8 cellular contexts compared by ENCODE assay signal in the genomic region with DNA sequence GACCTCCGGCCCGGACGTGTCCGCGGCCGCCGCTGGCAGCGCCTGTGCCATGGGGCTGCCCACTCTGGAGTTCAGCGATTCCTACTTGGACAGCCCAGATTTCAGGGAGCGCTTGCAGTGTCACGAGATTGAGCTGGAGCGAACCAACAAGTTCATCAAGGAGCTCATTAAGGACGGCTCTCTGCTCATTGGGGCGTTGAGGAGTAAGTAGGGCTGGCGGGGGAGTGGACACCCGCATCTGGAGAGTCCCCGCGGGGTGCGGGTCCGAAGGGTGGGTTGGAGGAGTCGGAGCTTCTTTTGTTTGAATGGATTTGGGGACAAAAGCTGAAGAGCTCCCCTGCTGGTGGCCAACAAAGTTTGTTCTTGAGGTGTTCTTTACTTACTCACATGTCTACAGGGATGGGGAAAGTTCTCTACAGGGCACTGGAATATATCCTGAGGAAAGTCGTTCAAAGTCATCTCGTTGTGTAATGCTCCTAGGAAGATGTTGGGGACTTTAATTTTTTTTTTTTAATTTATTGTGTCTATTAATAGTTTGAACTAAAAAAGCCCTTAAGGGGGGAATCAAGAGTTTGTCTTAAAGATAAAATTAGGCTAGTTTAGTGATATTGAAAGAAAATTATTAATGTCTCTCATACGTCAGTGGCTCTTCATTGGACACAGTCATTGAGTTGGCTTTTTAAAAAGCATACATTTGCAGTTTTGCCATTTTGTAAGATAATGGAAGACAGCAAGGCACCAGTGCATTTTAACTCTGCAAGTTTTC. TPM values are rescaled to one million over a fixed set of nuclear protein-coding genes. Genes with fewer than 3 reads are reported as not detected.
A peak's percentile ranks its signal among the peaks of the same experiment; 100 is the strongest.
DNase-seq lines count a peak whose midpoint lies in the region; ATAC-seq and TF ChIP-seq lines count a peak whose summit lies in the region.

No MANE protein-coding gene starts in this region.

- no peak for TF ChIP-seq EP300 in gastroesophageal sphincter (IDR thresholded peaks at IDR 0.05)

- no peaks in the 10 kb centered on the region for H3K9me3 ChIP-seq in gastroesophageal sphincter
- H3K9me3 ChIP-seq in neural progenitor cell (ENCODE audit: low read depth), result no peaks in the 10 kb centered on the region

- peak overlapping the region; percentile 99 for H2AFZ ChIP-seq in neural progenitor cell (replicated peaks)

- WGBS in gastroesophageal sphincter (ENCODE audit: low coverage in 1 of 2), 2 donors, result 0 to 5% methylated on average over 7 to 10 of the region's 24 CpGs

- peaks cover 4% of the 10 kb centered on the region for H3F3A ChIP-seq in neural progenitor cell (ENCODE audit: low read depth)

- H3K36me3 ChIP-seq in gastroesophageal sphincter, result no peaks in the 10 kb centered on the region
- H3K36me3 ChIP-seq in neural progenitor cell, result no peaks in the 10 kb centered on the region

- peak overlapping the region; percentile 83 for H3K4me2 ChIP-seq in neural progenitor cell

- peak overlapping the region; percentile 87 for H3K4me3 ChIP-seq in AG09309 (ENCODE audit: control insufficient read depth, low read depth, low read length)
- H3K4me3 ChIP-seq in gastroesophageal sphincter, result peak overlapping the region; percentile 55 to 80
- peak overlapping the region; percentile 95 for H3K4me3 ChIP-seq in neural progenitor cell

- ATAC-seq in GM18499 (IDR thresholded peaks at IDR 0.05; ENCODE audit: insufficient read depth, unreplicated experiment) (peak; percentile 47), HG02870 (IDR thresholded peaks at IDR 0.05; ENCODE audit: unreplicated experiment) (peak; percentile 62), gastroesophageal sphincter (peak; percentile 80)
- ATAC-seq in activated T-cell treated with anti-CD3 and anti-CD28 coated beads, Interleukin-2, amount 50 U/mL, for 4 hours, result peak; percentile 32 to 34

- H3K79me2 ChIP-seq in neural progenitor cell (ENCODE audit: low read depth), result peaks cover 46% of the 10 kb centered on the region

- H4K20me1 ChIP-seq in neural progenitor cell (ENCODE audit: low read depth), result no peaks in the 10 kb centered on the region

- peaks cover 10% of the 10 kb centered on the region for H3K4me1 Mint-ChIP-seq in activated T-cell treated with anti-CD3 and anti-CD28 coated beads, Interleukin-2, amount 50 U/mL, for 4 hours (ENCODE audit: low read depth)
- peaks cover 24% of the 10 kb centered on the region for H3K4me1 Mint-ChIP-seq in neural progenitor cell

- H3K4me3 Mint-ChIP-seq in activated T-cell treated with anti-CD3 and anti-CD28 coated beads, Interleukin-2, amount 50 U/mL, for 4 hours, result peak overlapping the region; percentile 74
- H3K4me3 Mint-ChIP-seq in neural progenitor cell, result peak overlapping the region; percentile 99

- DNase-seq in AG09309 (ENCODE audit: low read depth), result peak; percentile 46
- peak; percentile 2 to 90 (median 82) for DNase-seq in NCI-H1417 (lab: John Stamatoyannopoulos, UW)
- no peak for DNase-seq in activated T-cell treated with anti-CD3 and anti-CD28 coated beads, Interleukin-2, amount 50 U/mL, for 4 hours
- DNase-seq in neural progenitor cell (ENCODE audit: low spot score), result peak; percentile 89
- DNase-seq in NCI-H2029 treated with DMSO at 0.1 percent for 48 hours (lab: John Stamatoyannopoulos, UW), result no peak

- TF ChIP-seq POLR2A in gastroesophageal sphincter (IDR thresholded peaks at IDR 0.05), result no peak

- H3K4me1 ChIP-seq in gastroesophageal sphincter (peaks cover 0 to 50% (median 3%) of the 10 kb centered on the region in 3 donors), neural progenitor cell (peaks cover 24% of the 10 kb centered on the region)

- no peak overlapping the region for H3K9ac ChIP-seq in neural progenitor cell

- TF ChIP-seq CTCF in AG09309 (IDR thresholded peaks at IDR 0.05; ENCODE audit: control insufficient read depth, insufficient read depth, low read depth, low read length, missing control alignments), result peak; percentile 74
- TF ChIP-seq CTCF in gastroesophageal sphincter (IDR thresholded peaks at IDR 0.05), result peak; percentile 44 to 74 (median 61)
- TF ChIP-seq CTCF in neural progenitor cell (IDR thresholded peaks at IDR 0.05), result peak; percentile 65

- no peaks in the 10 kb centered on the region for H3K9me3 Mint-ChIP-seq in activated T-cell treated with anti-CD3 and anti-CD28 coated beads, Interleukin-2, amount 50 U/mL, for 4 hours
- H3K9me3 Mint-ChIP-seq in neural progenitor cell, result no peaks in the 10 kb centered on the region

- peaks cover 20% of the 10 kb centered on the region for H3K27me3 Mint-ChIP-seq in activated T-cell treated with anti-CD3 and anti-CD28 coated beads, Interleukin-2, amount 50 U/mL, for 4 hours (ENCODE audit: low read depth)
- H3K27me3 Mint-ChIP-seq in neural progenitor cell (ENCODE audit: insufficient read depth, low read depth), result peaks cover 4% of the 10 kb centered on the region

- no peaks in the 10 kb centered on the region for H3K36me3 Mint-ChIP-seq in activated T-cell treated with anti-CD3 and anti-CD28 coated beads, Interleukin-2, amount 50 U/mL, for 4 hours (ENCODE audit: insufficient read depth)
- peaks cover 3% of the 10 kb centered on the region for H3K36me3 Mint-ChIP-seq in neural progenitor cell

- H3K27me3 ChIP-seq in gastroesophageal sphincter (no peaks in the 10 kb centered on the region), neural progenitor cell (no peaks in the 10 kb centered on the region)

- H3K27ac Mint-ChIP-seq in neural progenitor cell, result peak overlapping the region; percentile 92

- peak overlapping the region in 3 of 4 donors; percentile 75 to 90 (median 84) for H3K27ac ChIP-seq in gastroesophageal sphincter
- H3K27ac ChIP-seq in neural progenitor cell, result peak overlapping the region; percentile 15

RNA-seq across cellular contexts. Expression of a gene that starts 0.7 kb away (rescaled TPM):
- under 1 TPM; 0.11 to 0.35 (median 0.28) TPM for total RNA-seq in activated T-cell treated with anti-CD3 and anti-CD28 coated beads, Interleukin-2, amount 50 U/mL, for 4 hours
- total RNA-seq in gastroesophageal sphincter (10 to 100 TPM in 2 of 4 donors, 1 to 10 TPM in 2; 6.3 to 29.1 (median 9.9) TPM), neural progenitor cell (ENCODE audit: low replicate concordance) (14.1 and 31.0 TPM in 2 replicates)

Comparison
In these comparisons a context has a peak if more than half of its experiments do, and no peak if none do; other contexts are left out.
1. DNase-seq: peak in AG09309 (single experiment), NCI-H1417 (3 of 3) and neural progenitor cell (single experiment); none in activated T-cell treated with anti-CD3 and anti-CD28 coated beads, Interleukin-2, amount 50 U/mL, for 4 hours (single experiment) and NCI-H2029 treated with DMSO at 0.1 percent for 48 hours (single experiment).
2. RNA of a gene that starts 0.7 kb away (total RNA-seq): 14.1 to 31.0 TPM in neural progenitor cell and 6.3 to 29.1 TPM in gastroesophageal sphincter; 0.11 to 0.35 TPM in activated T-cell treated with anti-CD3 and anti-CD28 coated beads, Interleukin-2, amount 50 U/mL, for 4 hours; every median in the first group is over 4 times any median in the second.
3. Peak in every context shown above with its lines, with median percentiles within 50 percentile points of each other: H3K4me3 ChIP-seq, CTCF ChIP-seq and ATAC-seq.